In the genomic region with DNA sequence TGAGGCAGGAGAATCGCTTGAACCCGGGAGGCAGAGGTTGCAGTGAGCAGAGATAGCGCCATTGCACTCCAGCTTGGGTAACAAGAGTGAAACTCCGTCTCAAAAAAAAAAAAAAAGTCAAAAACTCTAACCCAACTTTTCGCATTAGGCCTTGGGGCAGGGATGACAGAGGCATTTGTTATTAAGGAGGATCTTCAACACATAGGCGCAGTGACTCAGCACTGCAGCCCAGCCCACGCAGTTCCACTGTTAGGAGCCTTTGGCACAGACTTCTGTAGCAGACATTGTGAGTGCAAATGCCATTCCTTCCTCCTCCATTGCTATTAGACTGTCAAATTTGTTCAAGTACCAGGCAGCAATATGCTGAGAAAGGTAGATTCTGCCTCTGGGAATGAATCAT, we compare ENCODE assay signal across 16 cellular contexts. TPM values are rescaled to one million over a fixed set of nuclear protein-coding genes. Genes with fewer than 3 reads are reported as not detected.
DNase-seq lines count a peak whose midpoint lies in the region; ATAC-seq and TF ChIP-seq lines count a peak whose summit lies in the region.
"Had no signal": no experiment of that assay in that cellular context is flagged by ENCODE, and none has a peak within 500 bp of the region (broad histone marks: within the 10 kb centered on the region; RNA-seq: fewer than 3 reads in every experiment).

No MANE protein-coding gene starts in this region.

- no peaks in the 10 kb centered on the region for H3K79me2 ChIP-seq in HCT116 (ENCODE audit: insufficient read depth, low read length)

- TF ChIP-seq CTCF in A673 (conservative IDR thresholded peaks at IDR 0.05; ENCODE audit: low read depth, low read length) (no peak), HCT116 (IDR thresholded peaks at IDR 0.05 in 2 of 3, conservative IDR thresholded peaks at IDR 0.05 in 1 of 3; ENCODE audit: borderline replicate concordance in 1 of 3, insufficient read depth in 1 of 3, low read depth in 2 of 3, low read length in 2 of 3) (no peak), GM10266 (IDR thresholded peaks at IDR 0.05; ENCODE audit: control insufficient read depth, insufficient read depth, low read depth, missing control alignments) (no peak)

- no peak for TF ChIP-seq POLR2A in HCT116 (IDR thresholded peaks at IDR 0.05; ENCODE audit: borderline replicate concordance, extremely low read depth, insufficient read depth, insufficient read length)

- CTCF ChIA-PET in A673 (lab: Charles Lee), result no interaction called here
- CTCF ChIA-PET in HCT116 (lab: Charles Lee), result interaction anchor here (1.1 kb wide), 1 partner anchor 24 kb away, joined by 3 read pairs; no protein-coding TSS in a partner anchor

- DNase-seq in A673 (ENCODE audit: low spot score) (peak; percentile 62), HCT116 (ENCODE audit: low read depth, low spot score) (no peak), amniotic epithelial cell (ENCODE audit: low read depth) (peak; percentile 59), foreskin melanocyte (peak; percentile 88), GM10266 (ENCODE audit: extremely low spot score) (no peak), Kasumi-1 (lab: John Stamatoyannopoulos, UW) (no peak)
- DNase-seq: activated CD4-positive, alpha-beta memory T cell treated with anti-CD3 and anti-CD28 coated beads, Interleukin-2, amount 10 ng/mL, durations not matched to agents 7 days and 5 days; KBM-7; naive thymus-derived CD4-positive, alpha-beta T cell; NCI-H1436 treated with DMSO at 0.1 percent for 48 hours; NCI-H446 had no signal

- RAD21 ChIA-PET in HCT116 (lab: Charles Lee; ENCODE audit: low non-redundant PET in 1 of 2, low total read pairs in 2 of 2, uncharacterized antibody in 2 of 2, unreplicated experiment in 2 of 2), result no interaction called here

- BruUV-seq in A673 (replicated peaks; lab: Mats Ljungman, UMichigan) (no TSS peak), HCT116 (replicated peaks; lab: Mats Ljungman, UMichigan) (no TSS peak)

- H3K27me3 ChIP-seq in A673 (replicated peaks; ENCODE audit: insufficient read depth, low read depth, low read length, poor library complexity), result no peaks in the 10 kb centered on the region
- no peaks in the 10 kb centered on the region for H3K27me3 ChIP-seq in HCT116 (ENCODE audit: insufficient read depth, low read length)

- POLR2A ChIA-PET in A673 (lab: Charles Lee; ENCODE audit: low non-redundant PET) (no interaction called here), HCT116 (lab: Charles Lee) (no interaction called here)

- intact Hi-C loops in A673 (cut with micrococcal nuclease; ENCODE audit: unreplicated experiment) (no loop called here), HCT116 (cut with micrococcal nuclease) (loop anchor here (10.0 kb wide), 1 partner anchor 958 kb away; no protein-coding TSS in a partner anchor)

- H3K4me2 ChIP-seq in HCT116 (ENCODE audit: low read length), result peak overlapping the region; percentile 34; the same call in 1 of the 2 replicates

- H3K27ac ChIP-seq in A673 (ENCODE audit: low read depth, low read length, poor library complexity, severe bottlenecking), result no peak overlapping the region
- no peak overlapping the region for H3K27ac ChIP-seq in HCT116 (ENCODE audit: low read depth, low read length)
- H3K27ac ChIP-seq: prostate gland had no signal

- H3K36me3 ChIP-seq in A673 (ENCODE audit: insufficient read depth, low read length, poor library complexity, severe bottlenecking), result no peaks in the 10 kb centered on the region
- no peaks in the 10 kb centered on the region for H3K36me3 ChIP-seq in HCT116 (ENCODE audit: control insufficient read depth in 1 of 2, insufficient read depth in 2 of 2, low read length in 2 of 2)
- H3K36me3 ChIP-seq: prostate gland had no signal

- ATAC-seq in HCT116, result no peak
- ATAC-seq in HG03095 (IDR thresholded peaks at IDR 0.05; ENCODE audit: unreplicated experiment), result no peak
- no peak for ATAC-seq in HG03439 (IDR thresholded peaks at IDR 0.05; ENCODE audit: unreplicated experiment)
- ATAC-seq: activated T-helper 17 cell treated with anti-CD3 and anti-CD28 coated beads, Interleukin-2, amount 50 U/mL, for 72 hours; naive thymus-derived CD4-positive, alpha-beta T cell had no signal

- no peak overlapping the region for H2AFZ ChIP-seq in HCT116 (ENCODE audit: low read depth, low read length, poor library complexity, severe bottlenecking)

- H3K9me2 ChIP-seq in HCT116 (ENCODE audit: insufficient read depth), result no peaks in the 10 kb centered on the region

- no peak for TF ChIP-seq RAD21 in HCT116 (IDR thresholded peaks at IDR 0.05; ENCODE audit: low read depth)

- H3K4me3 ChIP-seq in A673 (ENCODE audit: low read depth, low read length, poor library complexity, severe bottlenecking) (no peak overlapping the region), HCT116 (replicated peaks in 1 of 2; ENCODE audit: low read depth in 1 of 2, low read length in 2 of 2) (no peak overlapping the region)
- H3K4me3 ChIP-seq: lung, prostate gland had no signal

- no peaks in the 10 kb centered on the region for H4K20me1 ChIP-seq in HCT116 (ENCODE audit: insufficient read depth)

- H3K4me1 ChIP-seq in A673 (ENCODE audit: insufficient read depth, low read length, poor library complexity, severe bottlenecking) (no peaks in the 10 kb centered on the region), HCT116 (ENCODE audit: control insufficient read depth in 1 of 2, insufficient read depth in 2 of 2, low read length in 2 of 2) (peaks cover 2 to 4% of the 10 kb centered on the region in 2 experiments; a peak in 3 of 4 replicates)
- H3K4me1 ChIP-seq: prostate gland had no signal

- no peak overlapping the region for H3K9ac ChIP-seq in HCT116 (ENCODE audit: low read length)

- H3K9me3 ChIP-seq in A673 (ENCODE audit: low read depth, low read length, poor library complexity, severe bottlenecking) (no peaks in the 10 kb centered on the region), HCT116 (ENCODE audit: control insufficient read depth in 1 of 2, insufficient read depth in 1 of 2, low read depth in 1 of 2, low read length in 2 of 2) (no peaks in the 10 kb centered on the region)
- H3K9me3 ChIP-seq: prostate gland had no signal

TF ChIP-seq in HCT116, 20 proteins besides CTCF, POLR2A, EP300 and RAD21:
- no peak for TF ChIP-seq TCF7L2 (IDR thresholded peaks at IDR 0.05; ENCODE audit: borderline replicate concordance, extremely low read depth, insufficient read depth, insufficient read length)
- TF ChIP-seq POLR2AphosphoS5 (IDR thresholded peaks at IDR 0.05; ENCODE audit: low read depth, low read length), result no peak
- TF ChIP-seq ELF1 (IDR thresholded peaks at IDR 0.05; ENCODE audit: borderline replicate concordance, low read depth), result no peak
- no peak for TF ChIP-seq YY1 (IDR thresholded peaks at IDR 0.05; ENCODE audit: extremely low read depth, insufficient replicate concordance, low read depth, low read length)
- TF ChIP-seq EZH2 (IDR thresholded peaks at IDR 0.05), result no peak
- no peak for TF ChIP-seq FOSL1 (IDR thresholded peaks at IDR 0.05; ENCODE audit: low read depth)

RNA-seq across cellular contexts. Expression of a gene that starts 43.1 kb away (rescaled TPM):
- total RNA-seq in A673 (2021) (43.0 and 43.8 TPM in 2 replicates), HCT116 (2021; ENCODE audit: unreplicated experiment) (20.6 TPM)
- polyA plus RNA-seq in HCT116 (2012), result 13.0 and 13.9 TPM in 2 replicates

RNA-seq across cellular contexts. Expression of a gene that starts 48.5 kb away (rescaled TPM):
- 42.0 and 47.9 TPM in 2 replicates for total RNA-seq in A673 (2021)
- total RNA-seq in HCT116 (2021; ENCODE audit: unreplicated experiment), result 23.5 TPM
- 4.5 and 5.1 TPM in 2 replicates for polyA plus RNA-seq in HCT116 (2012)

Comparison
In these comparisons a context has a peak if more than half of its experiments do, and no peak if none do; other contexts are left out.
1. DNase-seq: peak in A673 (single experiment), amniotic epithelial cell (single experiment) and foreskin melanocyte (single experiment); none in HCT116 (single experiment), GM10266 (single experiment) and Kasumi-1 (0 of 2).